18 cellular contexts compared by ENCODE assay signal in the genomic region with DNA sequence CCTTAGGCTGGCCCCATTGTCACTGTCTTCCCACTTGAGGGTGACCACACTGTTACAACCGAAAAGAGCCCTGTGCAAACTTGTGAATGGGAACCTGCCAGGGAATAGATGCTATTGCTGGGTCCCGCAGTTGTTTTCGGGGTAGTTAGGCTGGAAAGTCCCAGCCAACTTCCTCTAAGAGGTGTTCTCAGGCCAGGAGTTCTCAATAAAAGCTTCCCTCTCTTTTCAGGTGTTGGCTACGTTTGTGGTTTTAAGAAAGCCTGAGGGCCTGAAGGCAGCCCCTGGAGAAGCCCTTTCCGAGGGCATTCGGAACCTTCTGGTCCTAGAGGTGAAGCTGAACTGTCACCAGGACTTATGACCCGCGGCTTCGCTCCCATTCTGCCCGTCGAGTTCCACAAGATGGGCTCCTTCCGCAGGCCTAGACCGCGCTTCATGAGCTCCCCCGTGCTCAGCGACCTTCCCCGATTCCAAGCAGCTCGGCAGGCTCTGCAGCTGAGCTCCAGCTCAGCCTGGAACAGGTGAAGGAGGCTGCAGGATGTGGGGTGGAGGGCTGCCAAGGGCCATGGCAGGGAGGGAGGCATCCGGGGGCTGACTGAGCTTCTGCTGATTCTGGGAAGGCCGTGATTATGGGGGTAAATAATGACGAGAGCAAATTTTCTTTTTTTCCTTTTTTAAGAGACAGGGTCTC.
A peak's percentile ranks its signal among the peaks of the same experiment; 100 is the strongest.
DNase-seq lines count a peak whose midpoint lies in the region; ATAC-seq and TF ChIP-seq lines count a peak whose summit lies in the region.
"Had no signal": no experiment of that assay in that cellular context is flagged by ENCODE, and none has a peak within 500 bp of the region (broad histone marks: within the 10 kb centered on the region; RNA-seq: fewer than 3 reads in every experiment).

No MANE protein-coding gene starts in this region.

- H3K27ac Mint-ChIP-seq in T-helper 2 cell treated with Interferon-gamma antibody and Interleukin-4, amounts not matched to agents 5 μg/mL and 100 μg/mL, for 36 hours: no peak overlapping the region
- no peak overlapping the region for H3K27ac Mint-ChIP-seq in activated T-helper 17 cell treated with anti-CD3 and anti-CD28 coated beads, Interleukin-2, amount 50 U/mL, for 72 hours
- peak overlapping the region; percentile 72 to 96 (median 92) for H3K27ac Mint-ChIP-seq in naive B cell
- H3K27ac Mint-ChIP-seq in activated CD4-positive, alpha-beta T cell treated with anti-CD3 and anti-CD28 coated beads, Interleukin-2, amount 10 ng/mL, durations not matched to agents 7 days and 5 days: no peak overlapping the region
- H3K27ac Mint-ChIP-seq: activated naive CD4-positive, alpha-beta T cell treated with anti-CD3 and anti-CD28 coated beads, Interleukin-2, amount 50 U/mL, for 24 hours; WTC11 had no signal

- peaks cover 7% of the 10 kb centered on the region for H3K36me3 Mint-ChIP-seq in T-helper 2 cell treated with Interferon-gamma antibody and Interleukin-4, amounts not matched to agents 5 μg/mL and 100 μg/mL, for 36 hours (ENCODE audit: low read depth)
- H3K36me3 Mint-ChIP-seq in activated T-helper 17 cell treated with anti-CD3 and anti-CD28 coated beads, Interleukin-2, amount 50 U/mL, for 72 hours (ENCODE audit: low read depth): peaks cover 22% of the 10 kb centered on the region
- H3K36me3 Mint-ChIP-seq in naive B cell: no peaks in the 10 kb centered on the region
- peaks cover 7% of the 10 kb centered on the region for H3K36me3 Mint-ChIP-seq in activated CD4-positive, alpha-beta T cell treated with anti-CD3 and anti-CD28 coated beads, Interleukin-2, amount 10 ng/mL, durations not matched to agents 7 days and 5 days (ENCODE audit: low read depth)
- H3K36me3 Mint-ChIP-seq: activated naive CD4-positive, alpha-beta T cell treated with anti-CD3 and anti-CD28 coated beads, Interleukin-2, amount 50 U/mL, for 24 hours; WTC11 had no signal

- no peaks in the 10 kb centered on the region for H3K9me3 Mint-ChIP-seq in T-helper 2 cell treated with Interferon-gamma antibody and Interleukin-4, amounts not matched to agents 5 μg/mL and 100 μg/mL, for 36 hours
- H3K9me3 Mint-ChIP-seq in activated T-helper 17 cell treated with anti-CD3 and anti-CD28 coated beads, Interleukin-2, amount 50 U/mL, for 72 hours: no peaks in the 10 kb centered on the region
- H3K9me3 Mint-ChIP-seq in naive B cell: no peaks in the 10 kb centered on the region
- H3K9me3 Mint-ChIP-seq in activated CD4-positive, alpha-beta T cell treated with anti-CD3 and anti-CD28 coated beads, Interleukin-2, amount 10 ng/mL, durations not matched to agents 7 days and 5 days: no peaks in the 10 kb centered on the region
- H3K9me3 Mint-ChIP-seq: activated naive CD4-positive, alpha-beta T cell treated with anti-CD3 and anti-CD28 coated beads, Interleukin-2, amount 50 U/mL, for 24 hours; WTC11 had no signal

- no peak for DNase-seq in T-helper 2 cell treated with Interferon-gamma antibody and Interleukin-4, amounts not matched to agents 5 μg/mL and 100 μg/mL, for 36 hours (ENCODE audit: low spot score)
- DNase-seq in T-helper 2 cell: no peak
- DNase-seq in GM13976 (ENCODE audit: low spot score): peak; percentile 23
- peak; percentile 46 for DNase-seq in naive B cell
- no peak for DNase-seq in stimulated activated CD4-positive, alpha-beta T cell treated with anti-CD3 and anti-CD28 coated beads, Interleukin-15, amount 100 ng/mL, for 24 hours
- DNase-seq in HPDE6-E6E7 (ENCODE audit: extremely low spot score): no peak
- no peak for DNase-seq in activated CD4-positive, alpha-beta T cell treated with anti-CD3 and anti-CD28 coated beads, Interleukin-2, amount 10 ng/mL, durations not matched to agents 7 days and 5 days
- DNase-seq: 8988T; HCEC 1CT; heart left ventricle; NCI-H1417 treated with DMSO at 0.1 percent for 48 hours; PC-3; posterior cingulate gyrus; SIG-M5; stimulated activated CD4-positive, alpha-beta T cell treated with anti-CD3 and anti-CD28 coated beads, Interleukin-2, amount 100 ng/mL, for 48 hours had no signal

- peaks cover 18% of the 10 kb centered on the region for H3K4me1 Mint-ChIP-seq in T-helper 2 cell treated with Interferon-gamma antibody and Interleukin-4, amounts not matched to agents 5 μg/mL and 100 μg/mL, for 36 hours (ENCODE audit: low read depth)
- peaks cover 9% of the 10 kb centered on the region for H3K4me1 Mint-ChIP-seq in activated T-helper 17 cell treated with anti-CD3 and anti-CD28 coated beads, Interleukin-2, amount 50 U/mL, for 72 hours
- peaks cover 33 to 64% (median 43%) of the 10 kb centered on the region in 3 donors for H3K4me1 Mint-ChIP-seq in naive B cell
- peaks cover 20% of the 10 kb centered on the region for H3K4me1 Mint-ChIP-seq in activated CD4-positive, alpha-beta T cell treated with anti-CD3 and anti-CD28 coated beads, Interleukin-2, amount 10 ng/mL, durations not matched to agents 7 days and 5 days
- H3K4me1 Mint-ChIP-seq: WTC11 had no signal

- POLR2A ChIA-PET in activated CD4-positive, alpha-beta T cell treated with anti-CD3 and anti-CD28 coated beads, Interleukin-2, amount 10 ng/mL, durations not matched to agents 7 days and 5 days (lab: Charles Lee): no interaction called here

- in situ Hi-C loops in GM13976 (cut with MboI; ENCODE audit: low sequenced_read_pairs, unreplicated experiment): no loop called here

- peak overlapping the region; percentile 32 for H3K4me3 Mint-ChIP-seq in T-helper 2 cell treated with Interferon-gamma antibody and Interleukin-4, amounts not matched to agents 5 μg/mL and 100 μg/mL, for 36 hours
- peak overlapping the region; percentile 57 for H3K4me3 Mint-ChIP-seq in activated T-helper 17 cell treated with anti-CD3 and anti-CD28 coated beads, Interleukin-2, amount 50 U/mL, for 72 hours
- peak overlapping the region; percentile 86 to 95 (median 90) for H3K4me3 Mint-ChIP-seq in naive B cell
- no peak overlapping the region for H3K4me3 Mint-ChIP-seq in activated CD4-positive, alpha-beta T cell treated with anti-CD3 and anti-CD28 coated beads, Interleukin-2, amount 10 ng/mL, durations not matched to agents 7 days and 5 days
- H3K4me3 Mint-ChIP-seq: activated naive CD4-positive, alpha-beta T cell treated with anti-CD3 and anti-CD28 coated beads, Interleukin-2, amount 50 U/mL, for 24 hours; WTC11 had no signal

- ATAC-seq in activated T-helper 17 cell treated with anti-CD3 and anti-CD28 coated beads, Interleukin-2, amount 50 U/mL, for 72 hours (replicated peaks): no peak
- peak; percentile 92 to 93 for ATAC-seq in naive B cell (ENCODE audit: low read depth in 2 of 2)
- ATAC-seq: PC-3, WTC11 had no signal

- peaks cover 2% of the 10 kb centered on the region for H3K27me3 Mint-ChIP-seq in T-helper 2 cell treated with Interferon-gamma antibody and Interleukin-4, amounts not matched to agents 5 μg/mL and 100 μg/mL, for 36 hours (ENCODE audit: low read depth)
- H3K27me3 Mint-ChIP-seq in activated T-helper 17 cell treated with anti-CD3 and anti-CD28 coated beads, Interleukin-2, amount 50 U/mL, for 72 hours: peaks cover 6% of the 10 kb centered on the region
- no peaks in the 10 kb centered on the region for H3K27me3 Mint-ChIP-seq in naive B cell
- no peaks in the 10 kb centered on the region for H3K27me3 Mint-ChIP-seq in activated CD4-positive, alpha-beta T cell treated with anti-CD3 and anti-CD28 coated beads, Interleukin-2, amount 10 ng/mL, durations not matched to agents 7 days and 5 days
- H3K27me3 Mint-ChIP-seq: activated naive CD4-positive, alpha-beta T cell treated with anti-CD3 and anti-CD28 coated beads, Interleukin-2, amount 50 U/mL, for 24 hours had no signal

- CTCF ChIA-PET in activated CD4-positive, alpha-beta T cell treated with anti-CD3 and anti-CD28 coated beads, Interleukin-2, amount 10 ng/mL, durations not matched to agents 7 days and 5 days (lab: Charles Lee): interaction anchor here (1.0 to 1.6 kb wide), 6 partner anchors 13 to 87 kb away, joined by 3 to 5 read pairs (median 3); no protein-coding TSS in a partner anchor

- no peak for TF ChIP-seq CTCF in GM13976 (IDR thresholded peaks at IDR 0.05; ENCODE audit: borderline replicate concordance, control extremely low read depth, extremely low read depth, insufficient read depth, missing control alignments)

Comparison
In these comparisons a context has a peak if more than half of its experiments do, and no peak if none do; other contexts are left out.
1. DNase-seq: peak in GM13976 (single experiment) and naive B cell (single experiment); none in T-helper 2 cell treated with Interferon-gamma antibody and Interleukin-4, amounts not matched to agents 5 μg/mL and 100 μg/mL, for 36 hours (single experiment), T-helper 2 cell (0 of 5), stimulated activated CD4-positive, alpha-beta T cell treated with anti-CD3 and anti-CD28 coated beads, Interleukin-15, amount 100 ng/mL, for 24 hours (single experiment), HPDE6-E6E7 (single experiment) and activated CD4-positive, alpha-beta T cell treated with anti-CD3 and anti-CD28 coated beads, Interleukin-2, amount 10 ng/mL, durations not matched to agents 7 days and 5 days (single experiment).
2. H3K27ac Mint-ChIP-seq: peak in naive B cell (6 of 6); none in T-helper 2 cell treated with Interferon-gamma antibody and Interleukin-4, amounts not matched to agents 5 μg/mL and 100 μg/mL, for 36 hours (single experiment), activated T-helper 17 cell treated with anti-CD3 and anti-CD28 coated beads, Interleukin-2, amount 50 U/mL, for 72 hours (single experiment) and activated CD4-positive, alpha-beta T cell treated with anti-CD3 and anti-CD28 coated beads, Interleukin-2, amount 10 ng/mL, durations not matched to agents 7 days and 5 days (single experiment).